ENCODE assay signal across 18 cellular contexts in genomic region chr11:65717906-65718305, GRCh38. TPM values are rescaled to one million over a fixed set of nuclear protein-coding genes. Genes with fewer than 3 reads are reported as not detected.
DNase-seq lines count a peak whose midpoint lies in the region; ATAC-seq and TF ChIP-seq lines count a peak whose summit lies in the region.
"Had no signal": no experiment of that assay in that cellular context is flagged by ENCODE, and none has a peak within 500 bp of the region (broad histone marks: within the 10 kb centered on the region; RNA-seq: fewer than 3 reads in every experiment).

No MANE protein-coding gene starts in this region.

- no peaks in the 10 kb centered on the region for H3K9me3 Mint-ChIP-seq in stimulated activated naive CD8-positive, alpha-beta T cell treated with anti-CD3 and anti-CD28 coated beads, Interleukin-15, Interleukin-2, amounts not matched to agents 100 ng/mL and 50 ng/mL, for 24 hours
- H3K9me3 Mint-ChIP-seq in type B pancreatic cell, result no peaks in the 10 kb centered on the region
- H3K9me3 Mint-ChIP-seq: central memory CD8-positive, alpha-beta T cell had no signal

- peak overlapping the region; percentile 98 for H3K4me3 Mint-ChIP-seq in stimulated activated naive CD8-positive, alpha-beta T cell treated with anti-CD3 and anti-CD28 coated beads, Interleukin-15, Interleukin-2, amounts not matched to agents 100 ng/mL and 50 ng/mL, for 24 hours
- peak overlapping the region; percentile 75 for H3K4me3 Mint-ChIP-seq in type B pancreatic cell

- no peaks in the 10 kb centered on the region for H3K27me3 Mint-ChIP-seq in stimulated activated naive CD8-positive, alpha-beta T cell treated with anti-CD3 and anti-CD28 coated beads, Interleukin-15, Interleukin-2, amounts not matched to agents 100 ng/mL and 50 ng/mL, for 24 hours
- peaks cover 2% of the 10 kb centered on the region for H3K27me3 Mint-ChIP-seq in type B pancreatic cell
- H3K27me3 Mint-ChIP-seq: central memory CD8-positive, alpha-beta T cell had no signal

- no peak for DNase-seq in stimulated activated naive CD8-positive, alpha-beta T cell treated with anti-CD3 and anti-CD28 coated beads, Interleukin-15, Interleukin-2, amounts not matched to agents 100 U/mL and 50 U/mL, for 24 hours
- DNase-seq in mesenteric fat pad (ENCODE audit: low spot score), result peak; percentile 41
- no peak for DNase-seq in type B pancreatic cell (ENCODE audit: extremely low spot score, unreplicated experiment)
- DNase-seq in effector CD8-positive, alpha-beta T cell (lab: John Stamatoyannopoulos, UW), result no peak
- DNase-seq in hypothalamus (lab: John Stamatoyannopoulos, UW), result no peak
- DNase-seq: activated CD4-positive, alpha-beta T cell treated with anti-CD3 and anti-CD28 coated beads, Interleukin-2, amount 50 U/mL, for 1 hour; anterior cingulate cortex; EL; GOT3; left cardiac atrium; NCI-H510A; retina had no signal

- no peak for ATAC-seq in stimulated activated naive CD8-positive, alpha-beta T cell treated with anti-CD3 and anti-CD28 coated beads, Interleukin-15, Interleukin-2, amounts not matched to agents 100 U/mL and 50 U/mL, for 24 hours
- no peak for ATAC-seq in GM19328 (IDR thresholded peaks at IDR 0.05; ENCODE audit: unreplicated experiment)
- ATAC-seq: esophagus mucosa, gastroesophageal sphincter, left cardiac atrium had no signal

- TF ChIP-seq CTCF in VCaP (conservative IDR thresholded peaks at IDR 0.05) (no peak), type B pancreatic cell (conservative IDR thresholded peaks at IDR 0.05) (no peak)

- peak overlapping the region; percentile 96 for H3K27ac Mint-ChIP-seq in stimulated activated naive CD8-positive, alpha-beta T cell treated with anti-CD3 and anti-CD28 coated beads, Interleukin-15, Interleukin-2, amounts not matched to agents 100 ng/mL and 50 ng/mL, for 24 hours
- no peak overlapping the region for H3K27ac Mint-ChIP-seq in type B pancreatic cell

- peaks cover 67% of the 10 kb centered on the region for H3K36me3 Mint-ChIP-seq in stimulated activated naive CD8-positive, alpha-beta T cell treated with anti-CD3 and anti-CD28 coated beads, Interleukin-15, Interleukin-2, amounts not matched to agents 100 ng/mL and 50 ng/mL, for 24 hours (ENCODE audit: low read depth)
- peaks cover 14% of the 10 kb centered on the region for H3K36me3 Mint-ChIP-seq in type B pancreatic cell

- H3K4me1 Mint-ChIP-seq in stimulated activated naive CD8-positive, alpha-beta T cell treated with anti-CD3 and anti-CD28 coated beads, Interleukin-15, Interleukin-2, amounts not matched to agents 100 ng/mL and 50 ng/mL, for 24 hours (ENCODE audit: low read depth), result peaks cover 37% of the 10 kb centered on the region
- H3K4me1 Mint-ChIP-seq in type B pancreatic cell (ENCODE audit: unreplicated experiment), result no peaks in the 10 kb centered on the region

- peak overlapping the region; percentile 90; the same call in 1 of the 2 replicates for H3K27ac ChIP-seq in VCaP

RNA-seq across cellular contexts. Expression of gene RNASEH2C, which starts 2.7 kb away (rescaled TPM):
- total RNA-seq in mesenteric fat pad (71.8 TPM), type B pancreatic cell (ENCODE audit: low replicate concordance) (51.7 and 69.4 TPM in 2 replicates)

RNA-seq across cellular contexts. Expression of gene KAT5, which starts 5.9 kb away (rescaled TPM):
- 49.9 TPM for total RNA-seq in mesenteric fat pad
- total RNA-seq in type B pancreatic cell (ENCODE audit: low replicate concordance), result 61.7 and 77.6 TPM in 2 replicates

RNA-seq across cellular contexts. Expression of gene RELA, which starts 55.2 kb away (rescaled TPM):
- total RNA-seq in mesenteric fat pad, result 80.0 TPM
- 64.8 and 80.0 TPM in 2 replicates for total RNA-seq in type B pancreatic cell (ENCODE audit: low replicate concordance)
